In genomic region chr5:122101636-122102285, GRCh38 we compare ENCODE assay signal across 8 cellular contexts. TPM values are rescaled to one million over a fixed set of nuclear protein-coding genes. Genes with fewer than 3 reads are reported as not detected.
DNase-seq lines count a peak whose midpoint lies in the region; ATAC-seq, FAIRE-seq and TF ChIP-seq lines count a peak whose summit lies in the region.

No MANE protein-coding gene starts in this region.

- H3K36me3 ChIP-seq in A673 (ENCODE audit: insufficient read depth, low read length, poor library complexity, severe bottlenecking) (no peaks in the 10 kb centered on the region), OCI-LY1 (ENCODE audit: insufficient read depth, low read length) (no peaks in the 10 kb centered on the region), endothelial cell of umbilical vein (ENCODE audit: control insufficient read depth in 2 of 2, extremely low read depth in 1 of 2, insufficient read depth in 2 of 2, low read length in 2 of 2) (no peaks in the 10 kb centered on the region), psoas muscle (ENCODE audit: insufficient read depth in 1 of 2, low read depth in 1 of 2) (no peaks in the 10 kb centered on the region)

- no peak overlapping the region for H3K4me2 ChIP-seq in OCI-LY1 (ENCODE audit: low read length)
- H3K4me2 ChIP-seq in endothelial cell of umbilical vein (ENCODE audit: insufficient read depth, low read length) = no peak overlapping the region

- 41 to 48% (median 42%) methylated on average over 4 of the region's 4 CpGs for WGBS in psoas muscle, 3 donors

- ATAC-seq in HG03060 (IDR thresholded peaks at IDR 0.05; ENCODE audit: low read depth, unreplicated experiment) = peak; percentile 64
- no peak for ATAC-seq in psoas muscle
- no peak for ATAC-seq in GM19328 (IDR thresholded peaks at IDR 0.05; ENCODE audit: unreplicated experiment)

- peak; percentile 68 for TF ChIP-seq CTCF in A673 (conservative IDR thresholded peaks at IDR 0.05; ENCODE audit: low read depth, low read length)
- peak; percentile 62 for TF ChIP-seq CTCF in OCI-LY1 (IDR thresholded peaks at IDR 0.05; ENCODE audit: low read length)
- peak; percentile 26 to 49 for TF ChIP-seq CTCF in endothelial cell of umbilical vein (IDR thresholded peaks at IDR 0.05; ENCODE audit: extremely low read depth in 1 of 2, insufficient read depth in 1 of 2, low read depth in 1 of 2, low read length in 2 of 2)
- TF ChIP-seq CTCF in psoas muscle (IDR thresholded peaks at IDR 0.05) = peak; percentile 59

- intact Hi-C loops in A673 (cut with micrococcal nuclease; ENCODE audit: unreplicated experiment) = loop anchor here (1.0 kb wide), 1 partner anchor 134 kb away; no protein-coding TSS in a partner anchor
- intact Hi-C loops in endothelial cell of umbilical vein (cut with micrococcal nuclease) = loop anchor here (1.0 to 2.0 kb wide), 3 partner anchors 25 to 1445 kb away; no protein-coding TSS in a partner anchor
- intact Hi-C loops in psoas muscle (cut with DNase I) = no loop called here
- intact Hi-C loops in activated CD4-positive, alpha-beta memory T cell treated with anti-CD3 and anti-CD28 coated beads for 36 hours (cut with micrococcal nuclease) = loop anchor here (10.0 kb wide), 1 partner anchor 1447 kb away; no protein-coding TSS in a partner anchor

- H3F3A ChIP-seq in OCI-LY1 (ENCODE audit: insufficient read depth, low read length) = no peaks in the 10 kb centered on the region

- H3K9ac ChIP-seq in OCI-LY1 (ENCODE audit: low read length) (no peak overlapping the region), endothelial cell of umbilical vein (replicated peaks; ENCODE audit: extremely low read depth, insufficient read depth, low read length) (no peak overlapping the region)

- H3K9me2 ChIP-seq in OCI-LY1 (ENCODE audit: low read depth, low read length) = no peaks in the 10 kb centered on the region

- FAIRE-seq in GM12891 (lab: Jason Lieb, UNC) (peak; percentile 80), endothelial cell of umbilical vein (lab: Jason Lieb, UNC) (peak; percentile 50)

- H3K36me3 Mint-ChIP-seq in activated CD4-positive, alpha-beta memory T cell treated with anti-CD3 and anti-CD28 coated beads for 36 hours = no peaks in the 10 kb centered on the region

- H3K9me3 ChIP-seq in A673 (ENCODE audit: low read depth, low read length, poor library complexity, severe bottlenecking) (no peaks in the 10 kb centered on the region), OCI-LY1 (ENCODE audit: low read length) (no peaks in the 10 kb centered on the region), endothelial cell of umbilical vein (replicated peaks; ENCODE audit: control insufficient read depth, insufficient read depth, low read length) (no peaks in the 10 kb centered on the region), psoas muscle (no peaks in the 10 kb centered on the region)

- H4K20me1 ChIP-seq in OCI-LY1 (ENCODE audit: insufficient read depth, low read length) = no peaks in the 10 kb centered on the region
- no peaks in the 10 kb centered on the region for H4K20me1 ChIP-seq in endothelial cell of umbilical vein (replicated peaks; ENCODE audit: control insufficient read depth, extremely low read depth, insufficient read depth, low read length)

- DNase-seq in A673 (ENCODE audit: low spot score) = peak; percentile 80
- no peak for DNase-seq in GM12891 (ENCODE audit: insufficient read length, low spot score)
- peak; percentile 64 for DNase-seq in endothelial cell of umbilical vein (ENCODE audit: low read depth, low spot score)
- no peak for DNase-seq in psoas muscle
- no peak for DNase-seq in activated CD4-positive, alpha-beta memory T cell treated with anti-CD3 and anti-CD28 coated beads for 36 hours

- H3K9me1 ChIP-seq in endothelial cell of umbilical vein (replicated peaks; ENCODE audit: control insufficient read depth, extremely low read depth, insufficient read depth, low read length) = no peaks in the 10 kb centered on the region

- no peak overlapping the region for H3K27ac Mint-ChIP-seq in activated CD4-positive, alpha-beta memory T cell treated with anti-CD3 and anti-CD28 coated beads for 36 hours

- H3K27me3 Mint-ChIP-seq in activated CD4-positive, alpha-beta memory T cell treated with anti-CD3 and anti-CD28 coated beads for 36 hours = no peaks in the 10 kb centered on the region

- no peak overlapping the region for H3K27ac ChIP-seq in A673 (ENCODE audit: low read depth, low read length, poor library complexity, severe bottlenecking)
- no peak overlapping the region for H3K27ac ChIP-seq in OCI-LY1 (ENCODE audit: low read depth, low read length, poor library complexity, severe bottlenecking)
- H3K27ac ChIP-seq in endothelial cell of umbilical vein (ENCODE audit: insufficient read depth, low read depth, low read length) = no peak overlapping the region
- H3K27ac ChIP-seq in psoas muscle = no peak overlapping the region

- H3K4me1 ChIP-seq in A673 (ENCODE audit: insufficient read depth, low read length, poor library complexity, severe bottlenecking) (peaks cover 8% of the 10 kb centered on the region), OCI-LY1 (ENCODE audit: insufficient read depth, low read length, severe bottlenecking) (no peaks in the 10 kb centered on the region), endothelial cell of umbilical vein (ENCODE audit: control insufficient read depth, extremely low read depth, insufficient read depth, low read length) (peaks cover 8% of the 10 kb centered on the region), psoas muscle (no peaks in the 10 kb centered on the region)

- dilution Hi-C loops in endothelial cell of umbilical vein (cut with MboI; ENCODE audit: extremely low pct_ligation_motif_present, low sequenced_read_pairs) = no loop called here

- no peak overlapping the region for H3K4me3 Mint-ChIP-seq in activated CD4-positive, alpha-beta memory T cell treated with anti-CD3 and anti-CD28 coated beads for 36 hours

- POLR2A ChIA-PET in A673 (lab: Charles Lee; ENCODE audit: low non-redundant PET) = no interaction called here
- POLR2A ChIA-PET in endothelial cell of umbilical vein (lab: Charles Lee) = no interaction called here
- POLR2A ChIA-PET in activated CD4-positive, alpha-beta memory T cell treated with anti-CD3 and anti-CD28 coated beads for 36 hours (lab: Charles Lee) = no interaction called here

- H3K4me3 ChIP-seq in A673 (ENCODE audit: low read depth, low read length, poor library complexity, severe bottlenecking) = no peak overlapping the region
- H3K4me3 ChIP-seq in OCI-LY1 (ENCODE audit: low read depth, low read length, poor library complexity, severe bottlenecking) = no peak overlapping the region
- H3K4me3 ChIP-seq in endothelial cell of umbilical vein (replicated peaks in 1 of 3; ENCODE audit: insufficient read depth in 1 of 3, low read depth in 1 of 3, low read length in 3 of 3) = no peak overlapping the region
- no peak overlapping the region for H3K4me3 ChIP-seq in psoas muscle

- no peaks in the 10 kb centered on the region for H3K27me3 ChIP-seq in A673 (replicated peaks; ENCODE audit: insufficient read depth, low read depth, low read length, poor library complexity)
- H3K27me3 ChIP-seq in OCI-LY1 (ENCODE audit: insufficient read depth, low read length) = no peaks in the 10 kb centered on the region
- no peaks in the 10 kb centered on the region for H3K27me3 ChIP-seq in endothelial cell of umbilical vein (ENCODE audit: control insufficient read depth in 2 of 2, insufficient read depth in 2 of 2, low read length in 2 of 2)
- no peaks in the 10 kb centered on the region for H3K27me3 ChIP-seq in psoas muscle (ENCODE audit: insufficient read depth in 3 of 3, low read length in 2 of 3)

- H3K4me1 Mint-ChIP-seq in activated CD4-positive, alpha-beta memory T cell treated with anti-CD3 and anti-CD28 coated beads for 36 hours (ENCODE audit: low read depth) = no peaks in the 10 kb centered on the region

- BruUV-seq in A673 (replicated peaks; lab: Mats Ljungman, UMichigan) (no TSS peak), endothelial cell of umbilical vein (replicated peaks; lab: Mats Ljungman, UMichigan) (no TSS peak)

- no peak overlapping the region for H2AFZ ChIP-seq in OCI-LY1 (ENCODE audit: low read length)
- no peak overlapping the region for H2AFZ ChIP-seq in endothelial cell of umbilical vein (ENCODE audit: low read depth, low read length)

- no peaks in the 10 kb centered on the region for H3K9me3 Mint-ChIP-seq in activated CD4-positive, alpha-beta memory T cell treated with anti-CD3 and anti-CD28 coated beads for 36 hours

- H3K79me2 ChIP-seq in OCI-LY1 (ENCODE audit: insufficient read depth, low read length) (no peaks in the 10 kb centered on the region), endothelial cell of umbilical vein (ENCODE audit: control insufficient read depth, insufficient read depth, low read length) (no peaks in the 10 kb centered on the region)

- CTCF ChIA-PET in A673 (lab: Charles Lee) (interaction anchor here (1.0 to 1.8 kb wide), 3 partner anchors 24 to 132 kb away, joined by 3 to 6 read pairs (median 3); no protein-coding TSS in a partner anchor), endothelial cell of umbilical vein (lab: Charles Lee) (interaction anchor here (0.6 to 3.9 kb wide), 37 partner anchors 8 to 1655 kb away, joined by 3 to 77 read pairs (median 5); partner anchors contain the start of genes LOX, SRFBP1 and ZNF474)
- CTCF ChIA-PET in activated CD4-positive, alpha-beta memory T cell treated with anti-CD3 and anti-CD28 coated beads for 36 hours (lab: Charles Lee) = interaction anchor here (0.8 to 1.3 kb wide), 4 partner anchors 11 to 141 kb away, joined by 3 to 5 read pairs (median 4); no protein-coding TSS in a partner anchor

- no peak for TF ChIP-seq POLR2A in GM12891 (IDR thresholded peaks at IDR 0.05; ENCODE audit: low read depth, low read length)
- no peak for TF ChIP-seq POLR2A in endothelial cell of umbilical vein (IDR thresholded peaks at IDR 0.05; ENCODE audit: low read depth, low read length)

RNA-seq across cellular contexts. Expression of gene LOX, which starts 23.7 kb away (rescaled TPM):
- total RNA-seq in A673 (2021) (2.8 and 3.6 TPM in 2 replicates), endothelial cell of umbilical vein (69.7 and 79.1 TPM in 2 replicates), psoas muscle (1 to 10 TPM; 1.6 to 4.9 (median 3.5) TPM)
- polyA plus RNA-seq in GM12891 (2012; ENCODE audit: low read depth, missing spikeins) = 0.19 TPM
- polyA plus RNA-seq in endothelial cell of umbilical vein (39.0 and 43.5 TPM in 2 replicates), psoas muscle (1 to 10 TPM in 1 of 3 donors, under 1 TPM in 2; 0.51 to 1.3 (median 0.68) TPM)
- polyA plus RNA-seq in endothelial cell of umbilical vein (2011; cell fraction: cytosol; rRNA removed) = 24.0 and 28.2 TPM in 2 replicates
- 23.8 and 25.5 TPM in 2 replicates for polyA plus RNA-seq in endothelial cell of umbilical vein (2011; cell fraction: nucleus; rRNA removed)
- polyA plus RNA-seq in endothelial cell of umbilical vein (2012) = 69.0 and 85.9 TPM in 2 replicates
- 50.7 and 58.4 TPM in 2 replicates for polyA minus RNA-seq in endothelial cell of umbilical vein
- polyA minus RNA-seq in endothelial cell of umbilical vein (2011; cell fraction: cytosol; rRNA and poly(A)+ RNA removed) = 16.8 TPM
- 21.1 and 28.6 TPM in 2 replicates for polyA minus RNA-seq in endothelial cell of umbilical vein (2011; cell fraction: nucleus; rRNA and poly(A)+ RNA removed)
- not detected for total RNA-seq in activated CD4-positive, alpha-beta memory T cell treated with anti-CD3 and anti-CD28 coated beads for 36 hours

RNA-seq across cellular contexts. Expression of gene ZNF474, which starts 27.6 kb away (rescaled TPM):
- not detected in 2 replicates for total RNA-seq in A673 (2021)
- polyA plus RNA-seq in GM12891 (2012; ENCODE audit: low read depth, missing spikeins) = not detected
- total RNA-seq in endothelial cell of umbilical vein = 0.16 TPM in 1 of 2 replicates, not detected in the other
- polyA plus RNA-seq in endothelial cell of umbilical vein = 0.03 TPM in 2 replicates
- 0.03 and 0.04 TPM in 2 replicates for polyA plus RNA-seq in endothelial cell of umbilical vein (2011; cell fraction: cytosol; rRNA removed)
- 0.24 and 0.38 TPM in 2 replicates for polyA plus RNA-seq in endothelial cell of umbilical vein (2011; cell fraction: nucleus; rRNA removed)
- polyA plus RNA-seq in endothelial cell of umbilical vein (2012) = not detected in 2 replicates
- polyA minus RNA-seq in endothelial cell of umbilical vein = not detected in 2 replicates
- polyA minus RNA-seq in endothelial cell of umbilical vein (2011; cell fraction: cytosol; rRNA and poly(A)+ RNA removed) = not detected
- polyA minus RNA-seq in endothelial cell of umbilical vein (2011; cell fraction: nucleus; rRNA and poly(A)+ RNA removed) = 0.29 and 0.63 TPM in 2 replicates
- total RNA-seq in psoas muscle = under 1 TPM in 3 of 4 donors, not detected in 1; 0.12 to 0.77 (median 0.18) TPM
- under 1 TPM in 2 of 3 donors, not detected in 1; 0.05 to 0.16 TPM for polyA plus RNA-seq in psoas muscle
- not detected for total RNA-seq in activated CD4-positive, alpha-beta memory T cell treated with anti-CD3 and anti-CD28 coated beads for 36 hours

Comparison
In these comparisons a context has a peak if more than half of its experiments do, and no peak if none do; other contexts are left out.
1. DNase-seq: peak in A673 (single experiment) and endothelial cell of umbilical vein (single experiment); none in GM12891 (single experiment), psoas muscle (0 of 2) and activated CD4-positive, alpha-beta memory T cell treated with anti-CD3 and anti-CD28 coated beads for 36 hours (single experiment).
2. RNA of gene LOX, which starts 23.7 kb away (total RNA-seq): 69.7 to 79.1 TPM in endothelial cell of umbilical vein; 1.6 to 4.9 TPM in psoas muscle, 2.8 to 3.6 TPM in A673 and not detected in activated CD4-positive, alpha-beta memory T cell treated with anti-CD3 and anti-CD28 coated beads for 36 hours; every median in the first group is over 10 times any median in the second.
3. intact Hi-C loops: an anchor here in A673 (1.0 kb wide), endothelial cell of umbilical vein (1.0 to 2.0 kb wide) and activated CD4-positive, alpha-beta memory T cell treated with anti-CD3 and anti-CD28 coated beads for 36 hours (10.0 kb wide); none called in psoas muscle.
4. Peak in every context shown above with its lines, with median percentiles within 50 percentile points of each other: CTCF ChIP-seq.